8 cellular contexts compared by ENCODE assay signal in genomic region chr11:48006301-48006992, GRCh38.
DNase-seq lines count a peak whose midpoint lies in the region; ATAC-seq lines count a peak whose summit lies in the region.

No MANE protein-coding gene starts in this region.

- peak overlapping the region; percentile 94 for H3K27ac Mint-ChIP-seq in T-helper 2 cell treated with Interferon-gamma antibody and Interleukin-4, amounts not matched to agents 5 μg/mL and 100 μg/mL, for 36 hours
- peak overlapping the region; percentile 91 to 98 for H3K27ac Mint-ChIP-seq in effector memory CD8-positive, alpha-beta T cell

- no peaks in the 10 kb centered on the region for H3K27me3 Mint-ChIP-seq in T-helper 2 cell treated with Interferon-gamma antibody and Interleukin-4, amounts not matched to agents 5 μg/mL and 100 μg/mL, for 36 hours (ENCODE audit: low read depth)
- no peaks in the 10 kb centered on the region for H3K27me3 Mint-ChIP-seq in effector memory CD8-positive, alpha-beta T cell

- peak; percentile 38 to 46 for DNase-seq in SHP77 (lab: John Stamatoyannopoulos, UW)
- no peak for DNase-seq in SHP77 treated with DMSO at 0.1 percent for 48 hours (lab: John Stamatoyannopoulos, UW)
- peak; percentile 75 for DNase-seq in T-helper 2 cell treated with Interferon-gamma antibody and Interleukin-4, amounts not matched to agents 5 μg/mL and 100 μg/mL, for 36 hours (ENCODE audit: low spot score)
- DNase-seq in effector memory CD8-positive, alpha-beta T cell: no peak
- DNase-seq in stimulated activated CD4-positive, alpha-beta T cell treated with anti-CD3 and anti-CD28 coated beads, Interleukin-1b, Interleukin-23, amount 100 ng/mL, for 48 hours: peak; percentile 67
- no peak for DNase-seq in NOMO-1 treated with DMSO at 0.1 percent for 48 hours (lab: John Stamatoyannopoulos, UW; ENCODE audit: unreplicated experiment)
- DNase-seq in NCI-H510A (lab: John Stamatoyannopoulos, UW): no peak

- H3K9me3 Mint-ChIP-seq in T-helper 2 cell treated with Interferon-gamma antibody and Interleukin-4, amounts not matched to agents 5 μg/mL and 100 μg/mL, for 36 hours: no peaks in the 10 kb centered on the region
- no peaks in the 10 kb centered on the region for H3K9me3 Mint-ChIP-seq in effector memory CD8-positive, alpha-beta T cell

- peaks cover 58% of the 10 kb centered on the region for H3K4me1 Mint-ChIP-seq in T-helper 2 cell treated with Interferon-gamma antibody and Interleukin-4, amounts not matched to agents 5 μg/mL and 100 μg/mL, for 36 hours (ENCODE audit: low read depth)
- peaks cover 52 to 65% of the 10 kb centered on the region in 2 donors for H3K4me1 Mint-ChIP-seq in effector memory CD8-positive, alpha-beta T cell (ENCODE audit: low read depth in 2 of 2)

- ATAC-seq in HG02981 (IDR thresholded peaks at IDR 0.05; ENCODE audit: unreplicated experiment): peak; percentile 59
- ATAC-seq in effector memory CD8-positive, alpha-beta T cell (replicated peaks): no peak

- peaks cover 15% of the 10 kb centered on the region for H3K36me3 Mint-ChIP-seq in T-helper 2 cell treated with Interferon-gamma antibody and Interleukin-4, amounts not matched to agents 5 μg/mL and 100 μg/mL, for 36 hours (ENCODE audit: low read depth)
- H3K36me3 Mint-ChIP-seq in effector memory CD8-positive, alpha-beta T cell (ENCODE audit: insufficient read depth): peaks cover 23% of the 10 kb centered on the region

- peak overlapping the region; percentile 76 for H3K4me3 Mint-ChIP-seq in T-helper 2 cell treated with Interferon-gamma antibody and Interleukin-4, amounts not matched to agents 5 μg/mL and 100 μg/mL, for 36 hours
- H3K4me3 Mint-ChIP-seq in effector memory CD8-positive, alpha-beta T cell: peak overlapping the region; percentile 66 to 85

Comparison
In these comparisons a context has a peak if more than half of its experiments do, and no peak if none do; other contexts are left out.
1. DNase-seq: peak in SHP77 (2 of 2), T-helper 2 cell treated with Interferon-gamma antibody and Interleukin-4, amounts not matched to agents 5 μg/mL and 100 μg/mL, for 36 hours (single experiment) and stimulated activated CD4-positive, alpha-beta T cell treated with anti-CD3 and anti-CD28 coated beads, Interleukin-1b, Interleukin-23, amount 100 ng/mL, for 48 hours (single experiment); none in SHP77 treated with DMSO at 0.1 percent for 48 hours (single experiment), effector memory CD8-positive, alpha-beta T cell (0 of 3), NOMO-1 treated with DMSO at 0.1 percent for 48 hours (single experiment) and NCI-H510A (single experiment).